Comparison of ENCODE assay signal across 10 cellular contexts in the genomic region with DNA sequence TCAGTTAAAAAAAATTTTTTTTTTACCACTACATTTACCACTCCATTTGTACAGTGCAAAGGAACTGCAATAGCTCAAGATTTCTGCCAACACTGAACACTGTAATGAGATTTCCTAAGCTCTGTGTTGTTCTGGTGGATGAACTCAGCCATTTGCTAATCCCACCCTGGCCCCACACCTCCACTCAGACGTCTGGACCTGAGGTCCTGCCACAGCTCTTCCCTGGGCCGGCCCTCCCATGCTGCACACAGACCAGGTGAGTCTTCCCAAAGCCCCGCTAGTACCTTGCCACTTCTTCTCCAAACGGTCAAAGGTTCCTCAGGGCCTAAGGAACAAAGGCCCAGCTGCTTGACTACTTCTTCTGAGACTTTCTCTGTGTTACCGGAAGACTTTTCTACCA. TPM values are rescaled to one million over a fixed set of nuclear protein-coding genes. Genes with fewer than 3 reads are reported as not detected.
DNase-seq lines count a peak whose midpoint lies in the region; ATAC-seq and TF ChIP-seq lines count a peak whose summit lies in the region.
"Had no signal": no experiment of that assay in that cellular context is flagged by ENCODE, and none has a peak within 500 bp of the region (broad histone marks: within the 10 kb centered on the region; RNA-seq: fewer than 3 reads in every experiment).

No MANE protein-coding gene starts in this region.

- peaks cover 33% of the 10 kb centered on the region for H3K4me1 ChIP-seq in CD4-positive, CD25-positive, alpha-beta regulatory T cell (ENCODE audit: control insufficient read depth, insufficient read depth, low read length, poor library complexity, severe bottlenecking)
- H3K4me1 ChIP-seq in psoas muscle: peaks cover 96% of the 10 kb centered on the region

- no peak for ATAC-seq in CD4-positive, CD25-positive, alpha-beta regulatory T cell (ENCODE audit: low read depth in 2 of 2)
- ATAC-seq in WTC11: no peak
- ATAC-seq in psoas muscle: peak in 3 of 4 donors; percentile 6 to 19 (median 18)
- ATAC-seq in HG02885 (IDR thresholded peaks at IDR 0.05; ENCODE audit: poor library complexity, unreplicated experiment): no peak
- ATAC-seq in esophagus mucosa: no peak
- ATAC-seq in HG03457 (IDR thresholded peaks at IDR 0.05; ENCODE audit: unreplicated experiment): no peak

- no peak overlapping the region for H3K4me3 Mint-ChIP-seq in CD4-positive, CD25-positive, alpha-beta regulatory T cell
- H3K4me3 Mint-ChIP-seq in WTC11: no peak overlapping the region

- peaks cover 23 to 80% (median 56%) of the 10 kb centered on the region in 4 donors for H3K4me1 Mint-ChIP-seq in CD4-positive, CD25-positive, alpha-beta regulatory T cell
- peaks cover 86% of the 10 kb centered on the region for H3K4me1 Mint-ChIP-seq in WTC11

- peaks cover 20% of the 10 kb centered on the region for H3K36me3 Mint-ChIP-seq in CD4-positive, CD25-positive, alpha-beta regulatory T cell
- no peaks in the 10 kb centered on the region for H3K36me3 Mint-ChIP-seq in WTC11

- WGBS in psoas muscle, 3 donors: 64 to 66% (median 65%) methylated on average over 5 of the region's 5 CpGs

- POLR2A ChIA-PET in WTC11 (lab: Charles Lee): no interaction called here

- CTCF ChIA-PET in WTC11 (lab: Charles Lee): interaction anchor here (0.7 to 2.6 kb wide), 12 partner anchors 12 to 475 kb away, joined by 3 to 12 read pairs (median 4); no protein-coding TSS in a partner anchor

- no peaks in the 10 kb centered on the region for H3K27me3 ChIP-seq in CD4-positive, CD25-positive, alpha-beta regulatory T cell (ENCODE audit: control insufficient read depth, insufficient read depth, low read length)
- no peaks in the 10 kb centered on the region for H3K27me3 ChIP-seq in psoas muscle (ENCODE audit: insufficient read depth in 3 of 3, low read length in 2 of 3)

- no peak overlapping the region for H3K4me3 ChIP-seq in CD4-positive, CD25-positive, alpha-beta regulatory T cell (ENCODE audit: low read depth, low read length)
- no peak overlapping the region for H3K4me3 ChIP-seq in fibroblast of the aortic adventitia (ENCODE audit: low read depth, low read length)
- H3K4me3 ChIP-seq in psoas muscle: peak overlapping the region; percentile 22

- intact Hi-C loops in psoas muscle (cut with DNase I): loop anchor here (2.0 to 5.0 kb wide), 2 partner anchors 48 kb away; no protein-coding TSS in a partner anchor

- H3K27ac Mint-ChIP-seq in CD4-positive, CD25-positive, alpha-beta regulatory T cell: peak overlapping the region in 2 of 3 donors; percentile 55 to 86
- peak overlapping the region; percentile 9 for H3K27ac Mint-ChIP-seq in WTC11

- no peak overlapping the region for H3K27ac ChIP-seq in CD4-positive, CD25-positive, alpha-beta regulatory T cell (ENCODE audit: insufficient read depth, low read length, poor library complexity, severe bottlenecking)
- H3K27ac ChIP-seq in psoas muscle: peak overlapping the region; percentile 87

- H3K36me3 ChIP-seq in CD4-positive, CD25-positive, alpha-beta regulatory T cell (ENCODE audit: control insufficient read depth, insufficient read depth, low read length): peaks cover 45% of the 10 kb centered on the region
- H3K36me3 ChIP-seq in psoas muscle (ENCODE audit: insufficient read depth in 1 of 2, low read depth in 1 of 2): no peaks in the 10 kb centered on the region

- H3K9me3 ChIP-seq in CD4-positive, CD25-positive, alpha-beta regulatory T cell (ENCODE audit: control insufficient read depth in 2 of 2, low read length in 2 of 2): no peaks in the 10 kb centered on the region
- H3K9me3 ChIP-seq in psoas muscle: no peaks in the 10 kb centered on the region

- H3K27me3 Mint-ChIP-seq in CD4-positive, CD25-positive, alpha-beta regulatory T cell: no peaks in the 10 kb centered on the region
- no peaks in the 10 kb centered on the region for H3K27me3 Mint-ChIP-seq in WTC11 (ENCODE audit: low read depth)

- no peak for DNase-seq in CD4-positive, CD25-positive, alpha-beta regulatory T cell
- DNase-seq in WTC11 (ENCODE audit: low spot score) (no peak), fibroblast of the aortic adventitia (ENCODE audit: low read depth) (peak; percentile 51), psoas muscle (no peak), HuH-7.5 (ENCODE audit: low spot score) (no peak)
- DNase-seq: activated CD4-positive, CD25-positive, alpha-beta regulatory T cell; KG1 had no signal

- TF ChIP-seq CTCF in WTC11 (IDR thresholded peaks at IDR 0.05) (no peak), fibroblast of the aortic adventitia (IDR thresholded peaks at IDR 0.05; ENCODE audit: insufficient read depth, low read length) (no peak), psoas muscle (IDR thresholded peaks at IDR 0.05) (no peak)

- H3K9me3 Mint-ChIP-seq in CD4-positive, CD25-positive, alpha-beta regulatory T cell: no peaks in the 10 kb centered on the region
- H3K9me3 Mint-ChIP-seq in WTC11: no peaks in the 10 kb centered on the region

TF ChIP-seq in WTC11, 78 proteins besides CTCF, POLR2A, EP300 and RAD21:
- TF ChIP-seq, protein P1, sequence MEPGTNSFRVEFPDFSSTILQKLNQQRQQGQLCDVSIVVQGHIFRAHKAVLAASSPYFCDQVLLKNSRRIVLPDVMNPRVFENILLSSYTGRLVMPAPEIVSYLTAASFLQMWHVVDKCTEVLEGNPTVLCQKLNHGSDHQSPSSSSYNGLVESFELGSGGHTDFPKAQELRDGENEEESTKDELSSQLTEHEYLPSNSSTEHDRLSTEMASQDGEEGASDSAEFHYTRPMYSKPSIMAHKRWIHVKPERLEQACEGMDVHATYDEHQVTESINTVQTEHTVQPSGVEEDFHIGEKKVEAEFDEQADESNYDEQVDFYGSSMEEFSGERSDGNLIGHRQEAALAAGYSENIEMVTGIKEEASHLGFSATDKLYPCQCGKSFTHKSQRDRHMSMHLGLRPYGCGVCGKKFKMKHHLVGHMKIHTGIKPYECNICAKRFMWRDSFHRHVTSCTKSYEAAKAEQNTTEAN (CRISPR knock-in tag; IDR thresholded peaks at IDR 0.05): no peak
- TF ChIP-seq GRHL2 (CRISPR knock-in tag; IDR thresholded peaks at IDR 0.05; ENCODE audit: insufficient replicate concordance, severe bottlenecking): no peak
- no peak for TF ChIP-seq NFE2L1 (CRISPR knock-in tag; IDR thresholded peaks at IDR 0.05)
- no peak for TF ChIP-seq JAZF1 (CRISPR knock-in tag; IDR thresholded peaks at IDR 0.05)
- no peak for TF ChIP-seq FOXJ3 (CRISPR knock-in tag; IDR thresholded peaks at IDR 0.05; ENCODE audit: borderline replicate concordance)
- TF ChIP-seq MXD4 (CRISPR knock-in tag; IDR thresholded peaks at IDR 0.05; ENCODE audit: borderline replicate concordance): no peak
- TF ChIP-seq GABPB1 (CRISPR knock-in tag; IDR thresholded peaks at IDR 0.05): no peak
- no peak for TF ChIP-seq JUN (CRISPR knock-in tag; IDR thresholded peaks at IDR 0.05)
- TF ChIP-seq RORB (CRISPR knock-in tag; IDR thresholded peaks at IDR 0.05): no peak
- TF ChIP-seq CBFB (CRISPR knock-in tag; IDR thresholded peaks at IDR 0.05; ENCODE audit: low read depth): no peak
- TF ChIP-seq, protein P2, sequence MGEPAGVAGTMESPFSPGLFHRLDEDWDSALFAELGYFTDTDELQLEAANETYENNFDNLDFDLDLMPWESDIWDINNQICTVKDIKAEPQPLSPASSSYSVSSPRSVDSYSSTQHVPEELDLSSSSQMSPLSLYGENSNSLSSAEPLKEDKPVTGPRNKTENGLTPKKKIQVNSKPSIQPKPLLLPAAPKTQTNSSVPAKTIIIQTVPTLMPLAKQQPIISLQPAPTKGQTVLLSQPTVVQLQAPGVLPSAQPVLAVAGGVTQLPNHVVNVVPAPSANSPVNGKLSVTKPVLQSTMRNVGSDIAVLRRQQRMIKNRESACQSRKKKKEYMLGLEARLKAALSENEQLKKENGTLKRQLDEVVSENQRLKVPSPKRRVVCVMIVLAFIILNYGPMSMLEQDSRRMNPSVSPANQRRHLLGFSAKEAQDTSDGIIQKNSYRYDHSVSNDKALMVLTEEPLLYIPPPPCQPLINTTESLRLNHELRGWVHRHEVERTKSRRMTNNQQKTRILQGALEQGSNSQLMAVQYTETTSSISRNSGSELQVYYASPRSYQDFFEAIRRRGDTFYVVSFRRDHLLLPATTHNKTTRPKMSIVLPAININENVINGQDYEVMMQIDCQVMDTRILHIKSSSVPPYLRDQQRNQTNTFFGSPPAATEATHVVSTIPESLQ (CRISPR knock-in tag; IDR thresholded peaks at IDR 0.05): no peak
- TF ChIP-seq ELF4 (CRISPR knock-in tag; IDR thresholded peaks at IDR 0.05; ENCODE audit: low read depth): no peak

RNA-seq across cellular contexts. Expression of a gene that starts 56.4 kb away (rescaled TPM):
- 0.86 TPM for total RNA-seq in CD4-positive, CD25-positive, alpha-beta regulatory T cell
- 1 to 10 TPM in 1 of 4 donors, under 1 TPM in 3; 0.47 to 1.4 (median 0.58) TPM for polyA plus RNA-seq in CD4-positive, CD25-positive, alpha-beta regulatory T cell
- 2.0 to 2.3 TPM (median 2.3 TPM) in 3 replicates for total RNA-seq in WTC11 (2021)
- total RNA-seq in fibroblast of the aortic adventitia (ENCODE audit: low replicate concordance): 2.0 TPM in 2 replicates
- total RNA-seq in psoas muscle: 1 to 10 TPM in 1 of 4 donors, under 1 TPM in 3; 0.44 to 1.4 (median 0.89) TPM
- polyA plus RNA-seq in psoas muscle: 1 to 10 TPM in 1 of 3 donors, under 1 TPM in 2; 0.60 to 1.1 (median 0.96) TPM
- 0.20 TPM for total RNA-seq in esophagus mucosa

Comparison
In these comparisons a context has a peak if more than half of its experiments do, and no peak if none do; other contexts are left out.
1. ATAC-seq: peak in psoas muscle (3 of 4); none in CD4-positive, CD25-positive, alpha-beta regulatory T cell (0 of 2), WTC11 (single experiment), HG02885 (single experiment), esophagus mucosa (single experiment) and HG03457 (single experiment).